1 cellular context compared by ENCODE assay signal in the genomic region with DNA sequence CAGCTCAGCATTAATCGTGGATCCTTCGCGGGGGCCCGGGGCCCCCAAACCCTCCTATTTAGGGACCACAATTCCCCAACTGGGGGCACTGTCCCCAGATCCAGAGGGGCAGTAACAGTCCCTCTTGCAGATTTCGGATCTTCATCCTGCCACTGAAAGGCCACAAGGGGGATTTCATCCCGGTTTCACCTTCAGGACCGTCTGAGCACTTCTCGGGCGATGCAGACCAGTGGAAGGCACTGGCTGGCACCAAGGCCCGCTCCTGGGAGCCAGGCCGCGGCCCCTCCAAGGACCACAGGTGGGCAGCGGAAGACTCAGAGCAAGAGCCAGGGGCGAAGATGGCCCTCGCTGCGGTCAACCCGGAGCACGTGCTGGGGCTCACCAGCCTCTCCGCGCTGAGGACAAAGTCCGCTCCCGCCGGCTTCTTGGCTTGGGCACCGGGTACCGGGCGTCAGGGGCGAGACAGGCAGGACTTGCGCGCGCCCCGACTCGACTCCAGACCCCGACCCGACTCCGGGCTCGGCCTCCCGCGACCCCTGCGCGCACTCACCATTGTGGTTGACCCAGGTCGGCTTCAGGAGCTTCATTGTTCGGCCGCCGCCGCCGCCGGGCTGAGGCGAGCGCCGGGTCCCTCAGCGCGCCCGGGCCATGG.
TF ChIP-seq lines count a peak whose summit lies in the region.

No MANE protein-coding gene starts in this region.

TF ChIP-seq in K562, 482 proteins besides CTCF, POLR2A, EP300 and RAD21 (continued from another document and continues in another):
- TF ChIP-seq, protein P1, sequence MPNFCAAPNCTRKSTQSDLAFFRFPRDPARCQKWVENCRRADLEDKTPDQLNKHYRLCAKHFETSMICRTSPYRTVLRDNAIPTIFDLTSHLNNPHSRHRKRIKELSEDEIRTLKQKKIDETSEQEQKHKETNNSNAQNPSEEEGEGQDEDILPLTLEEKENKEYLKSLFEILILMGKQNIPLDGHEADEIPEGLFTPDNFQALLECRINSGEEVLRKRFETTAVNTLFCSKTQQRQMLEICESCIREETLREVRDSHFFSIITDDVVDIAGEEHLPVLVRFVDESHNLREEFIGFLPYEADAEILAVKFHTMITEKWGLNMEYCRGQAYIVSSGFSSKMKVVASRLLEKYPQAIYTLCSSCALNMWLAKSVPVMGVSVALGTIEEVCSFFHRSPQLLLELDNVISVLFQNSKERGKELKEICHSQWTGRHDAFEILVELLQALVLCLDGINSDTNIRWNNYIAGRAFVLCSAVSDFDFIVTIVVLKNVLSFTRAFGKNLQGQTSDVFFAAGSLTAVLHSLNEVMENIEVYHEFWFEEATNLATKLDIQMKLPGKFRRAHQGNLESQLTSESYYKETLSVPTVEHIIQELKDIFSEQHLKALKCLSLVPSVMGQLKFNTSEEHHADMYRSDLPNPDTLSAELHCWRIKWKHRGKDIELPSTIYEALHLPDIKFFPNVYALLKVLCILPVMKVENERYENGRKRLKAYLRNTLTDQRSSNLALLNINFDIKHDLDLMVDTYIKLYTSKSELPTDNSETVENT (CRISPR knock-in tag; IDR thresholded peaks at IDR 0.05): peak; percentile 85; the same call in 1 of the 2 replicates
- TF ChIP-seq CBFA2T3 (IDR thresholded peaks at IDR 0.05) (no peak), HNRNPH1 (optimal IDR thresholded peaks at IDR 0.05; ENCODE audit: low read depth, low read length) (no peak), THRA (IDR thresholded peaks at IDR 0.05) (no peak), MTA3 (IDR thresholded peaks at IDR 0.05; ENCODE audit: borderline replicate concordance) (no peak), NR2C1 (IDR thresholded peaks at IDR 0.05) (no peak), NR2C1 (tag; IDR thresholded peaks at IDR 0.05) (no peak), ESRRB (CRISPR knock-in tag; IDR thresholded peaks at IDR 0.05; ENCODE audit: borderline replicate concordance) (no peak), PML (IDR thresholded peaks at IDR 0.05; ENCODE audit: low read length) (no peak), ETV6 (IDR thresholded peaks at IDR 0.05; ENCODE audit: borderline replicate concordance in 1 of 2, low read depth in 2 of 2, low read length in 1 of 2) (no peak), ETV6 (CRISPR knock-in tag; IDR thresholded peaks at IDR 0.05; ENCODE audit: borderline replicate concordance) (no peak), ZBTB9 (CRISPR knock-in tag; IDR thresholded peaks at IDR 0.05) (peak; percentile 74; the same call in 1 of the 2 replicates), BHLHE40 (IDR thresholded peaks at IDR 0.05; ENCODE audit: low read length) (peak; percentile 87), SMAD4 (CRISPR knock-in tag; conservative IDR thresholded peaks at IDR 0.05) (peak; percentile 43; the same call in 1 of the 2 replicates), CC2D1A (IDR thresholded peaks at IDR 0.05) (no peak), NFIX (CRISPR knock-in tag; IDR thresholded peaks at IDR 0.05; ENCODE audit: low read depth) (no peak), SAP30 (IDR thresholded peaks at IDR 0.05; ENCODE audit: borderline replicate concordance, insufficient read depth, low read depth, low read length, poor library complexity, severe bottlenecking) (peak; percentile 84), MXI1 (IDR thresholded peaks at IDR 0.05; ENCODE audit: low read depth, low read length) (peak; percentile 49; the same call in 1 of the 2 replicates), NRF1 (conservative IDR thresholded peaks at IDR 0.05 in 1 of 2, IDR thresholded peaks at IDR 0.05 in 1 of 2) (no peak), SRSF7 (optimal IDR thresholded peaks at IDR 0.05; ENCODE audit: low read depth, low read length) (no peak), BCL6 (CRISPR knock-in tag; IDR thresholded peaks at IDR 0.05) (no peak), ZNF717 (CRISPR knock-in tag; IDR thresholded peaks at IDR 0.05) (no peak), PTRF (tag; IDR thresholded peaks at IDR 0.05) (no peak), TGIF2 (CRISPR knock-in tag; IDR thresholded peaks at IDR 0.05) (no peak), KDM2B (CRISPR knock-in tag; IDR thresholded peaks at IDR 0.05) (peak; percentile 79; the same call in 1 of the 2 replicates), FOXK2 (conservative IDR thresholded peaks at IDR 0.05 in 1 of 2, IDR thresholded peaks at IDR 0.05 in 1 of 2; ENCODE audit: low read depth in 2 of 2) (no peak), FOSL1 (tag; conservative IDR thresholded peaks at IDR 0.05) (no peak), KAT2B (IDR thresholded peaks at IDR 0.05; ENCODE audit: low read depth, low read length) (peak; percentile 56), MCM2 (IDR thresholded peaks at IDR 0.05; ENCODE audit: low read depth) (no peak)
- TF ChIP-seq, protein P2, sequence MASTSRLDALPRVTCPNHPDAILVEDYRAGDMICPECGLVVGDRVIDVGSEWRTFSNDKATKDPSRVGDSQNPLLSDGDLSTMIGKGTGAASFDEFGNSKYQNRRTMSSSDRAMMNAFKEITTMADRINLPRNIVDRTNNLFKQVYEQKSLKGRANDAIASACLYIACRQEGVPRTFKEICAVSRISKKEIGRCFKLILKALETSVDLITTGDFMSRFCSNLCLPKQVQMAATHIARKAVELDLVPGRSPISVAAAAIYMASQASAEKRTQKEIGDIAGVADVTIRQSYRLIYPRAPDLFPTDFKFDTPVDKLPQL (IDR thresholded peaks at IDR 0.05; ENCODE audit: extremely low read depth, insufficient read length): no peak
- TF ChIP-seq, protein P3, sequence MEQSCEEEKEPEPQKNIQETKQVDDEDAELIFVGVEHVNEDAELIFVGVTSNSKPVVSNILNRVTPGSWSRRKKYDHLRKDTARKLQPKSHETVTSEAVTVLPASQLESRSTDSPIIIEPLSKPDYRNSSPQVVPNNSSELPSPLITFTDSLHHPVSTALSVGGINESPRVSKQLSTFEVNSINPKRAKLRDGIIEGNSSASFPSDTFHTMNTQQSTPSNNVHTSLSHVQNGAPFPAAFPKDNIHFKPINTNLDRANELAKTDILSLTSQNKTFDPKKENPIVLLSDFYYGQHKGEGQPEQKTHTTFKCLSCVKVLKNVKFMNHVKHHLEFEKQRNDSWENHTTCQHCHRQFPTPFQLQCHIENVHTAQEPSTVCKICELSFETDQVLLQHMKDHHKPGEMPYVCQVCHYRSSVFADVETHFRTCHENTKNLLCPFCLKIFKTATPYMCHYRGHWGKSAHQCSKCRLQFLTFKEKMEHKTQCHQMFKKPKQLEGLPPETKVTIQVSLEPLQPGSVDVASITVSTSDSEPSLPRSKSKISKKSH (CRISPR knock-in tag; IDR thresholded peaks at IDR 0.05): no peak
- TF ChIP-seq, protein P4, sequence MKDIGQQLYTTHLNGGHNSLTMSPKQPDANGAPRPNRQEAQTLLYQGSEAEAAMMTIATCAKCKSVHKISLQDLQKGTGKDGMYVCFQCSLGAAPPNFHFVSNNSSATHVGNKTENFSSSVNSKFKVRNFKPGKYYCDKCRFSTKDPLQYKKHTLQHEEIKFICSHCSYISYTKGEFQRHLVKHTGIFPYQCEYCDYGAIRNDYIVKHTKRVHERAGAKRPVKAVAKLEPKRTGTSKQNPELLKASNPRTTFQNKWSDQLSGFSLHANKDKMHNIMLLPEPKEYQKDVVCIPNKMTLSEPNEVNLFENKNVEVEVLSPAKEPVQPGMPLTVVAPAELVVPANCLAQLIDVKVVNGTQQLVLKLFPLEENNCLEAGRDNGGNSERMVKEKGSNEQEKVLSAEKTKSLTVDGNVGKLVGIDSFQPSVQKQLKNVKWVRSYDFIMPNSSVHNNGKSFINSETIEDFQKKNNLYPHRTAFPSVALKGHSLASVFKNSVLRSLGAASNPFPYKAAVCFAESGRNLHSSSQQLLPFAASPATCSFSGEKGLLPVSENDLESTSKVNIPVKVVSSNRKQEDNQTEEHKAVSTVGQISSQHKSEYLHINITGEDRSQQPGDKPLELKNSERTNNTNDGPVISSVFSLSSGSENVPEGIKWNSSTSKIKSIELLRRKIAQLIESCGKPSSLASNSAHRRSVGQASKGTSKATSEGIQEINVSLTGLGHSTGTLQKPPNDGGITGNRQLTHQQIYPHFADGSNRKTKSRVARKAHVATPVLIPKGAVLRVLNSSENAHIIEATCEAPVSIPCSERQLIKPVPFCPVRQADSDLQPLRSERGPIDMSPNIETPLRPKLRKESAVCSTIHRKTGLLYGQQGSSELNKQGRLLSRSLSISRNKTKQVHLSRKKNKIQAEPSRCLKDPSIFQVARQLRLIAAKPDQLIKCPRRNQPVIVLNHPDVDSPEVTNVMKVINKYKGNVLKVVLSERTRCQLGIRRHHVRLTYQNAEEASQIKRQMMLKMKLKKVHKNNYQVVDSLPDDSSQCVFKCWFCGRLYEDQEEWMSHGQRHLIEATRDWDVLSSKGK (CRISPR knock-in tag; IDR thresholded peaks at IDR 0.05): no peak
- TF ChIP-seq, protein P5, sequence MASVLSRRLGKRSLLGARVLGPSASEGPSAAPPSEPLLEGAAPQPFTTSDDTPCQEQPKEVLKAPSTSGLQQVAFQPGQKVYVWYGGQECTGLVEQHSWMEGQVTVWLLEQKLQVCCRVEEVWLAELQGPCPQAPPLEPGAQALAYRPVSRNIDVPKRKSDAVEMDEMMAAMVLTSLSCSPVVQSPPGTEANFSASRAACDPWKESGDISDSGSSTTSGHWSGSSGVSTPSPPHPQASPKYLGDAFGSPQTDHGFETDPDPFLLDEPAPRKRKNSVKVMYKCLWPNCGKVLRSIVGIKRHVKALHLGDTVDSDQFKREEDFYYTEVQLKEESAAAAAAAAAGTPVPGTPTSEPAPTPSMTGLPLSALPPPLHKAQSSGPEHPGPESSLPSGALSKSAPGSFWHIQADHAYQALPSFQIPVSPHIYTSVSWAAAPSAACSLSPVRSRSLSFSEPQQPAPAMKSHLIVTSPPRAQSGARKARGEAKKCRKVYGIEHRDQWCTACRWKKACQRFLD (CRISPR knock-in tag; IDR thresholded peaks at IDR 0.05): no peak
- TF ChIP-seq, protein P6, sequence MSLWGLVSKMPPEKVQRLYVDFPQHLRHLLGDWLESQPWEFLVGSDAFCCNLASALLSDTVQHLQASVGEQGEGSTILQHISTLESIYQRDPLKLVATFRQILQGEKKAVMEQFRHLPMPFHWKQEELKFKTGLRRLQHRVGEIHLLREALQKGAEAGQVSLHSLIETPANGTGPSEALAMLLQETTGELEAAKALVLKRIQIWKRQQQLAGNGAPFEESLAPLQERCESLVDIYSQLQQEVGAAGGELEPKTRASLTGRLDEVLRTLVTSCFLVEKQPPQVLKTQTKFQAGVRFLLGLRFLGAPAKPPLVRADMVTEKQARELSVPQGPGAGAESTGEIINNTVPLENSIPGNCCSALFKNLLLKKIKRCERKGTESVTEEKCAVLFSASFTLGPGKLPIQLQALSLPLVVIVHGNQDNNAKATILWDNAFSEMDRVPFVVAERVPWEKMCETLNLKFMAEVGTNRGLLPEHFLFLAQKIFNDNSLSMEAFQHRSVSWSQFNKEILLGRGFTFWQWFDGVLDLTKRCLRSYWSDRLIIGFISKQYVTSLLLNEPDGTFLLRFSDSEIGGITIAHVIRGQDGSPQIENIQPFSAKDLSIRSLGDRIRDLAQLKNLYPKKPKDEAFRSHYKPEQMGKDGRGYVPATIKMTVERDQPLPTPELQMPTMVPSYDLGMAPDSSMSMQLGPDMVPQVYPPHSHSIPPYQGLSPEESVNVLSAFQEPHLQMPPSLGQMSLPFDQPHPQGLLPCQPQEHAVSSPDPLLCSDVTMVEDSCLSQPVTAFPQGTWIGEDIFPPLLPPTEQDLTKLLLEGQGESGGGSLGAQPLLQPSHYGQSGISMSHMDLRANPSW (CRISPR knock-in tag; IDR thresholded peaks at IDR 0.05): peak; percentile 96
- TF ChIP-seq, protein P7, sequence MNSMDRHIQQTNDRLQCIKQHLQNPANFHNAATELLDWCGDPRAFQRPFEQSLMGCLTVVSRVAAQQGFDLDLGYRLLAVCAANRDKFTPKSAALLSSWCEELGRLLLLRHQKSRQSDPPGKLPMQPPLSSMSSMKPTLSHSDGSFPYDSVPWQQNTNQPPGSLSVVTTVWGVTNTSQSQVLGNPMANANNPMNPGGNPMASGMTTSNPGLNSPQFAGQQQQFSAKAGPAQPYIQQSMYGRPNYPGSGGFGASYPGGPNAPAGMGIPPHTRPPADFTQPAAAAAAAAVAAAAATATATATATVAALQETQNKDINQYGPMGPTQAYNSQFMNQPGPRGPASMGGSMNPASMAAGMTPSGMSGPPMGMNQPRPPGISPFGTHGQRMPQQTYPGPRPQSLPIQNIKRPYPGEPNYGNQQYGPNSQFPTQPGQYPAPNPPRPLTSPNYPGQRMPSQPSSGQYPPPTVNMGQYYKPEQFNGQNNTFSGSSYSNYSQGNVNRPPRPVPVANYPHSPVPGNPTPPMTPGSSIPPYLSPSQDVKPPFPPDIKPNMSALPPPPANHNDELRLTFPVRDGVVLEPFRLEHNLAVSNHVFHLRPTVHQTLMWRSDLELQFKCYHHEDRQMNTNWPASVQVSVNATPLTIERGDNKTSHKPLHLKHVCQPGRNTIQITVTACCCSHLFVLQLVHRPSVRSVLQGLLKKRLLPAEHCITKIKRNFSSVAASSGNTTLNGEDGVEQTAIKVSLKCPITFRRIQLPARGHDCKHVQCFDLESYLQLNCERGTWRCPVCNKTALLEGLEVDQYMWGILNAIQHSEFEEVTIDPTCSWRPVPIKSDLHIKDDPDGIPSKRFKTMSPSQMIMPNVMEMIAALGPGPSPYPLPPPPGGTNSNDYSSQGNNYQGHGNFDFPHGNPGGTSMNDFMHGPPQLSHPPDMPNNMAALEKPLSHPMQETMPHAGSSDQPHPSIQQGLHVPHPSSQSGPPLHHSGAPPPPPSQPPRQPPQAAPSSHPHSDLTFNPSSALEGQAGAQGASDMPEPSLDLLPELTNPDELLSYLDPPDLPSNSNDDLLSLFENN (IDR thresholded peaks at IDR 0.05; ENCODE audit: low read depth in 2 of 2, low read length in 2 of 2): no peak; a peak in 1 of 4 replicates
